Comparison of ENCODE assay signal across 1 cellular context in the genomic region with DNA sequence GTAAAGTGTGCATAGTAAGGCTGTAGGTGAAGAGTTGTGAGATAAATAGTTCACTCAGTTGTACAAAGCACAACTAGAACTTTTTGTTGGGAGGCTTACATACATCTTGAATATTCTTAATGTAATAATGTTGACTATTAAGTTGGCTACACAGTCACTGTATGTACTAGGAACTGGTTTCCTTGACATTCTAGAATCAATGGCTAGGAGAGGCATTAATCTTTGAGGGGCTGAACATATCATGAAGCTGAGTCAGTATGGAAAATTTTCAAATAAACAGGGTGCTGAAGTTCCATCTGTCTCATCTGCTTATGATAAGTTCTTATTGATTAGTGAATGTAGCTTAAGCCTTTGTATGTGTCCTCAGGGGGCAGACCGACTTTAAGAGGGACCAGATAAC.
TF ChIP-seq lines count a peak whose summit lies in the region.

No MANE protein-coding gene starts in this region.

TF ChIP-seq in WTC11, 78 proteins besides CTCF, POLR2A, EP300 and RAD21 (continued from another document):
- TF ChIP-seq, protein P1, sequence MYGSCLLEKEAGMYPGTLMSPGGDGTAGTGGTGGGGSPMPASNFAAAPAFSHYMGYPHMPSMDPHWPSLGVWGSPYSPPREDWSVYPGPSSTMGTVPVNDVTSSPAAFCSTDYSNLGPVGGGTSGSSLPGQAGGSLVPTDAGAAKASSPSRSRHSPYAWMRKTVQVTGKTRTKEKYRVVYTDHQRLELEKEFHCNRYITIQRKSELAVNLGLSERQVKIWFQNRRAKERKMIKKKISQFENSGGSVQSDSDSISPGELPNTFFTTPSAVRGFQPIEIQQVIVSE (CRISPR knock-in tag; IDR thresholded peaks at IDR 0.05; ENCODE audit: borderline replicate concordance) = no peak
